In the genomic region with DNA sequence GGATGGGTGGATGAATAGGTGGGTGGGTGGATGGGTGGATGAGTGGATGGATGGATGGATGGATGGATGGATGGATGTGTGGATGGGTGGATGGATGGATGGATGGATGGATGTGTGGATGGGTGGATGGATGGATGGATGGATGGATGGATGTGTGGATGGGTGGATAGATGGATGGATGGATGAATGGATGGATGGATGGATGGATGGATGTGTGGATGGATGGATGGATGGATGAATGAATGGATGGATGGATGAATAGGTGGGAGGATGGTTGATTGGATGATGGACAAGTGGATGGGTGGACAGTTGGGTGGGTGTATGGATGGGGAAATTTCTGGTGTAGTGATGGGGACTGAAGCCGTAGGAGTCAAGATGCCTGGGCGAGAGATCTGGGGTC, we compare ENCODE assay signal across 5 cellular contexts. TPM values are rescaled to one million over a fixed set of nuclear protein-coding genes. Genes with fewer than 3 reads are reported as not detected.
"Had no signal": no experiment of that assay in that cellular context is flagged by ENCODE, and none has a peak within 500 bp of the region (broad histone marks: within the 10 kb centered on the region; RNA-seq: fewer than 3 reads in every experiment).

No MANE protein-coding gene starts in this region.

RNA-seq across cellular contexts. Expression of gene CELF5, which starts 11.1 kb away (rescaled TPM):
- total RNA-seq: HT1080 had no signal
- polyA plus RNA-seq: GM23248, IgD-negative memory B cell had no signal

RNA-seq across cellular contexts. Expression of gene S1PR4, which starts 57.0 kb away (rescaled TPM):
- total RNA-seq: GM23248, H9, HFFc6 had no signal
- polyA plus RNA-seq: GM23248 had no signal
